Comparison of ENCODE assay signal across 1 cellular context in genomic region chr17:49708515-49709161, GRCh38.
TF ChIP-seq lines count a peak whose summit lies in the region.

No MANE protein-coding gene starts in this region.

TF ChIP-seq in HepG2, 621 proteins besides CTCF, POLR2A, EP300 and RAD21 (continued from another document):
- TF ChIP-seq, protein P1, sequence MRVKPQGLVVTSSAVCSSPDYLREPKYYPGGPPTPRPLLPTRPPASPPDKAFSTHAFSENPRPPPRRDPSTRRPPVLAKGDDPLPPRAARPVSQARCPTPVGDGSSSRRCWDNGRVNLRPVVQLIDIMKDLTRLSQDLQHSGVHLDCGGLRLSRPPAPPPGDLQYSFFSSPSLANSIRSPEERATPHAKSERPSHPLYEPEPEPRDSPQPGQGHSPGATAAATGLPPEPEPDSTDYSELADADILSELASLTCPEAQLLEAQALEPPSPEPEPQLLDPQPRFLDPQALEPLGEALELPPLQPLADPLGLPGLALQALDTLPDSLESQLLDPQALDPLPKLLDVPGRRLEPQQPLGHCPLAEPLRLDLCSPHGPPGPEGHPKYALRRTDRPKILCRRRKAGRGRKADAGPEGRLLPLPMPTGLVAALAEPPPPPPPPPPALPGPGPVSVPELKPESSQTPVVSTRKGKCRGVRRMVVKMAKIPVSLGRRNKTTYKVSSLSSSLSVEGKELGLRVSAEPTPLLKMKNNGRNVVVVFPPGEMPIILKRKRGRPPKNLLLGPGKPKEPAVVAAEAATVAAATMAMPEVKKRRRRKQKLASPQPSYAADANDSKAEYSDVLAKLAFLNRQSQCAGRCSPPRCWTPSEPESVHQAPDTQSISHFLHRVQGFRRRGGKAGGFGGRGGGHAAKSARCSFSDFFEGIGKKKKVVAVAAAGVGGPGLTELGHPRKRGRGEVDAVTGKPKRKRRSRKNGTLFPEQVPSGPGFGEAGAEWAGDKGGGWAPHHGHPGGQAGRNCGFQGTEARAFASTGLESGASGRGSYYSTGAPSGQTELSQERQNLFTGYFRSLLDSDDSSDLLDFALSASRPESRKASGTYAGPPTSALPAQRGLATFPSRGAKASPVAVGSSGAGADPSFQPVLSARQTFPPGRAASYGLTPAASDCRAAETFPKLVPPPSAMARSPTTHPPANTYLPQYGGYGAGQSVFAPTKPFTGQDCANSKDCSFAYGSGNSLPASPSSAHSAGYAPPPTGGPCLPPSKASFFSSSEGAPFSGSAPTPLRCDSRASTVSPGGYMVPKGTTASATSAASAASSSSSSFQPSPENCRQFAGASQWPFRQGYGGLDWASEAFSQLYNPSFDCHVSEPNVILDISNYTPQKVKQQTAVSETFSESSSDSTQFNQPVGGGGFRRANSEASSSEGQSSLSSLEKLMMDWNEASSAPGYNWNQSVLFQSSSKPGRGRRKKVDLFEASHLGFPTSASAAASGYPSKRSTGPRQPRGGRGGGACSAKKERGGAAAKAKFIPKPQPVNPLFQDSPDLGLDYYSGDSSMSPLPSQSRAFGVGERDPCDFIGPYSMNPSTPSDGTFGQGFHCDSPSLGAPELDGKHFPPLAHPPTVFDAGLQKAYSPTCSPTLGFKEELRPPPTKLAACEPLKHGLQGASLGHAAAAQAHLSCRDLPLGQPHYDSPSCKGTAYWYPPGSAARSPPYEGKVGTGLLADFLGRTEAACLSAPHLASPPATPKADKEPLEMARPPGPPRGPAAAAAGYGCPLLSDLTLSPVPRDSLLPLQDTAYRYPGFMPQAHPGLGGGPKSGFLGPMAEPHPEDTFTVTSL (CRISPR knock-in tag; IDR thresholded peaks at IDR 0.05; ENCODE audit: borderline replicate concordance): 0 out of 2 replicates have a peak, but pooled peaks have one; percentile 18
- TF ChIP-seq ELF1 (CRISPR knock-in tag; IDR thresholded peaks at IDR 0.05) (no peak), HOXD1 (CRISPR knock-in tag; IDR thresholded peaks at IDR 0.05) (0 out of 2 replicates have a peak, but pooled peaks have one; percentile 3), ZMYM2 (CRISPR knock-in tag; IDR thresholded peaks at IDR 0.05) (no peak), ZNF839 (CRISPR knock-in tag; IDR thresholded peaks at IDR 0.05; ENCODE audit: borderline replicate concordance) (no peak)
- TF ChIP-seq, protein P2, sequence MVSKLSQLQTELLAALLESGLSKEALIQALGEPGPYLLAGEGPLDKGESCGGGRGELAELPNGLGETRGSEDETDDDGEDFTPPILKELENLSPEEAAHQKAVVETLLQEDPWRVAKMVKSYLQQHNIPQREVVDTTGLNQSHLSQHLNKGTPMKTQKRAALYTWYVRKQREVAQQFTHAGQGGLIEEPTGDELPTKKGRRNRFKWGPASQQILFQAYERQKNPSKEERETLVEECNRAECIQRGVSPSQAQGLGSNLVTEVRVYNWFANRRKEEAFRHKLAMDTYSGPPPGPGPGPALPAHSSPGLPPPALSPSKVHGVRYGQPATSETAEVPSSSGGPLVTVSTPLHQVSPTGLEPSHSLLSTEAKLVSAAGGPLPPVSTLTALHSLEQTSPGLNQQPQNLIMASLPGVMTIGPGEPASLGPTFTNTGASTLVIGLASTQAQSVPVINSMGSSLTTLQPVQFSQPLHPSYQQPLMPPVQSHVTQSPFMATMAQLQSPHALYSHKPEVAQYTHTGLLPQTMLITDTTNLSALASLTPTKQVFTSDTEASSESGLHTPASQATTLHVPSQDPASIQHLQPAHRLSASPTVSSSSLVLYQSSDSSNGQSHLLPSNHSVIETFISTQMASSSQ (IDR thresholded peaks at IDR 0.05; ENCODE audit: low read depth): no peak
- TF ChIP-seq, protein P2 (CRISPR knock-in tag; IDR thresholded peaks at IDR 0.05; ENCODE audit: borderline replicate concordance): 0 out of 2 replicates have a peak, but pooled peaks have one; percentile 7
TF ChIP-seq in HepG2: peak in this region for 23.
